In genomic region chr13:82681535-82681934, GRCh38 we compare ENCODE assay signal across 23 cellular contexts.
"Had no signal": no experiment of that assay in that cellular context is flagged by ENCODE, and none has a peak within 500 bp of the region (broad histone marks: within the 10 kb centered on the region; RNA-seq: fewer than 3 reads in every experiment).

No MANE protein-coding gene starts in this region.

- H3K4me3 ChIP-seq: cardiac muscle cell, psoas muscle, right atrium auricular region, spleen, upper lobe of left lung had no signal

- H3K27me3 ChIP-seq: cardiac muscle cell, right atrium auricular region, spleen, upper lobe of left lung had no signal

- ATAC-seq: activated CD4-positive, CD25-positive, alpha-beta regulatory T cell treated with anti-CD3 and anti-CD28 coated beads, Interleukin-2, amount 50 U/mL, for 24 hours; activated T-cell treated with anti-CD3 and anti-CD28 coated beads, Interleukin-2, amount 50 U/mL, for 72 hours; esophagus mucosa; left ventricle myocardium superior; natural killer cell treated with Interleukin-12 subunit alpha and Interleukin-12 subunit beta and Interleukin-15 and Interleukin-18, amount 100 ng/mL, for 72 hours; psoas muscle had no signal

- H3K36me3 Mint-ChIP-seq: activated naive CD8-positive, alpha-beta T cell treated with anti-CD3 and anti-CD28 coated beads, Interleukin-2, amount 10 ng/mL, durations not matched to agents 7 days and 5 days; natural killer cell treated with Interleukin-12 subunit alpha and Interleukin-12 subunit beta and Interleukin-15 and Interleukin-18, amount 100 ng/mL, for 72 hours had no signal

- H3K36me3 ChIP-seq: cardiac muscle cell, right atrium auricular region, spleen, upper lobe of left lung had no signal

- FAIRE-seq: islet of Langerhans had no signal

- H3K27ac ChIP-seq: cardiac muscle cell, psoas muscle, right atrium auricular region, spleen, upper lobe of left lung had no signal

- H3K4me1 ChIP-seq: psoas muscle, right atrium auricular region, spleen, upper lobe of left lung had no signal

- H3K4me3 Mint-ChIP-seq: activated CD4-positive, alpha-beta memory T cell treated with anti-CD3 and anti-CD28 coated beads, Interleukin-2, amount 10 ng/mL, durations not matched to agents 7 days and 5 days; activated CD4-positive, alpha-beta T cell treated with anti-CD3 and anti-CD28 coated beads, Interleukin-2, amount 10 ng/mL, durations not matched to agents 24 days and 14 days; activated naive CD4-positive, alpha-beta T cell treated with anti-CD3 and anti-CD28 coated beads for 36 hours; activated naive CD8-positive, alpha-beta T cell treated with anti-CD3 and anti-CD28 coated beads, Interleukin-2, amount 10 ng/mL, durations not matched to agents 7 days and 5 days; activated T-cell treated with anti-CD3 and anti-CD28 coated beads, Interleukin-2, amount 50 U/mL, for 72 hours; dendritic cell treated with granulocyte-macrophage colony-stimulating factor and Interleukin-4, amounts not matched to agents 40 ng/mL and 50 ng/mL, for 4 days; natural killer cell treated with Interleukin-12 subunit alpha and Interleukin-12 subunit beta and Interleukin-15 and Interleukin-18, amount 100 ng/mL, for 72 hours had no signal

- H3K27me3 Mint-ChIP-seq: activated CD4-positive, alpha-beta memory T cell treated with anti-CD3 and anti-CD28 coated beads, Interleukin-2, amount 10 ng/mL, durations not matched to agents 7 days and 5 days; activated CD4-positive, alpha-beta T cell treated with anti-CD3 and anti-CD28 coated beads, Interleukin-2, amount 10 ng/mL, durations not matched to agents 24 days and 14 days; activated naive CD8-positive, alpha-beta T cell treated with anti-CD3 and anti-CD28 coated beads, Interleukin-2, amount 10 ng/mL, durations not matched to agents 7 days and 5 days; dendritic cell treated with granulocyte-macrophage colony-stimulating factor and Interleukin-4, amounts not matched to agents 40 ng/mL and 50 ng/mL, for 4 days; natural killer cell treated with Interleukin-12 subunit alpha and Interleukin-12 subunit beta and Interleukin-15 and Interleukin-18, amount 100 ng/mL, for 72 hours had no signal

- H3K9me3 Mint-ChIP-seq: activated naive CD4-positive, alpha-beta T cell treated with anti-CD3 and anti-CD28 coated beads for 36 hours; activated naive CD8-positive, alpha-beta T cell treated with anti-CD3 and anti-CD28 coated beads, Interleukin-2, amount 10 ng/mL, durations not matched to agents 7 days and 5 days had no signal

- H3K27ac Mint-ChIP-seq: activated CD4-positive, alpha-beta memory T cell treated with anti-CD3 and anti-CD28 coated beads, Interleukin-2, amount 10 ng/mL, durations not matched to agents 7 days and 5 days; activated CD4-positive, alpha-beta T cell treated with anti-CD3 and anti-CD28 coated beads, Interleukin-2, amount 10 ng/mL, durations not matched to agents 24 days and 14 days; activated naive CD4-positive, alpha-beta T cell treated with anti-CD3 and anti-CD28 coated beads for 36 hours; activated naive CD8-positive, alpha-beta T cell treated with anti-CD3 and anti-CD28 coated beads, Interleukin-2, amount 10 ng/mL, durations not matched to agents 7 days and 5 days; activated T-cell treated with anti-CD3 and anti-CD28 coated beads, Interleukin-2, amount 50 U/mL, for 72 hours; dendritic cell treated with granulocyte-macrophage colony-stimulating factor and Interleukin-4, amounts not matched to agents 40 ng/mL and 50 ng/mL, for 4 days; natural killer cell treated with Interleukin-12 subunit alpha and Interleukin-12 subunit beta and Interleukin-15 and Interleukin-18, amount 100 ng/mL, for 72 hours had no signal

- H3K9me3 ChIP-seq: psoas muscle, right atrium auricular region, upper lobe of left lung had no signal

- H3K4me1 Mint-ChIP-seq: activated CD4-positive, alpha-beta memory T cell treated with anti-CD3 and anti-CD28 coated beads, Interleukin-2, amount 10 ng/mL, durations not matched to agents 7 days and 5 days; activated CD4-positive, alpha-beta T cell treated with anti-CD3 and anti-CD28 coated beads, Interleukin-2, amount 10 ng/mL, durations not matched to agents 24 days and 14 days; activated naive CD8-positive, alpha-beta T cell treated with anti-CD3 and anti-CD28 coated beads, Interleukin-2, amount 10 ng/mL, durations not matched to agents 7 days and 5 days had no signal

- DNase-seq: activated CD4-positive, alpha-beta memory T cell treated with anti-CD3 and anti-CD28 coated beads, Interleukin-2, amount 10 ng/mL, durations not matched to agents 7 days and 5 days; activated CD4-positive, alpha-beta T cell treated with anti-CD3 and anti-CD28 coated beads, Interleukin-2, amount 10 ng/mL, durations not matched to agents 24 days and 14 days; activated effector memory CD4-positive, alpha-beta T cell treated with Interleukin-2 at 50 U/mL for 16 hours; activated naive CD4-positive, alpha-beta T cell treated with anti-CD3 and anti-CD28 coated beads for 36 hours; activated naive CD8-positive, alpha-beta T cell treated with anti-CD3 and anti-CD28 coated beads, Interleukin-2, amount 10 ng/mL, durations not matched to agents 7 days and 5 days; activated T-cell treated with anti-CD3 and anti-CD28 coated beads, Interleukin-2, amount 50 U/mL, for 72 hours; amygdala; effector CD4-positive, alpha-beta T cell; foreskin melanocyte; left ventricle myocardium superior; mammary epithelial cell; psoas muscle; spleen; stimulated activated CD4-positive, alpha-beta T cell treated with anti-CD3 and anti-CD28 coated beads, Interleukin-4, amount 100 ng/mL, for 1 hour; stimulated activated naive CD4-positive, alpha-beta T cell treated with Interleukin-2 at 50 U/mL for 16 hours; upper lobe of left lung had no signal
